18 cellular contexts compared by ENCODE assay signal in genomic region chr2:28257182-28257581, GRCh38.
A peak's percentile ranks its signal among the peaks of the same experiment; 100 is the strongest.
DNase-seq lines count a peak whose midpoint lies in the region; ATAC-seq and TF ChIP-seq lines count a peak whose summit lies in the region.
"Had no signal": no experiment of that assay in that cellular context is flagged by ENCODE, and none has a peak within 500 bp of the region (broad histone marks: within the 10 kb centered on the region; RNA-seq: fewer than 3 reads in every experiment).

No MANE protein-coding gene starts in this region.

- no peaks in the 10 kb centered on the region for H3K27me3 Mint-ChIP-seq in activated CD4-positive, alpha-beta T cell treated with anti-CD3 and anti-CD28 coated beads, Interleukin-2, amount 10 ng/mL, durations not matched to agents 7 days and 5 days
- H3K27me3 Mint-ChIP-seq in activated naive CD8-positive, alpha-beta T cell treated with anti-CD3 and anti-CD28 coated beads, Interleukin-2, amount 10 ng/mL, durations not matched to agents 7 days and 5 days = no peaks in the 10 kb centered on the region
- no peaks in the 10 kb centered on the region for H3K27me3 Mint-ChIP-seq in activated naive CD8-positive, alpha-beta T cell treated with anti-CD3 and anti-CD28 coated beads, Interleukin-2, amount 50 U/mL, for 24 hours
- no peaks in the 10 kb centered on the region for H3K27me3 Mint-ChIP-seq in activated T-helper 2 cell treated with anti-CD3 and anti-CD28 coated beads, Interferon-gamma antibody, Interleukin-2, Interleukin-4, amounts not matched to agents 10 μg/mL and 5 μg/mL and 100 μg/mL, durations not matched to agents 14 hours and 24 hours and 36 hours (ENCODE audit: low read depth)
- H3K27me3 Mint-ChIP-seq: CD4-positive, alpha-beta T cell; IgD-negative memory B cell had no signal

- peak overlapping the region; percentile 54 for H3K27ac Mint-ChIP-seq in activated CD4-positive, alpha-beta T cell treated with anti-CD3 and anti-CD28 coated beads, Interleukin-2, amount 10 ng/mL, durations not matched to agents 7 days and 5 days
- peak overlapping the region; percentile 58 for H3K27ac Mint-ChIP-seq in activated naive CD8-positive, alpha-beta T cell treated with anti-CD3 and anti-CD28 coated beads, Interleukin-2, amount 10 ng/mL, durations not matched to agents 7 days and 5 days
- no peak overlapping the region for H3K27ac Mint-ChIP-seq in activated naive CD8-positive, alpha-beta T cell treated with anti-CD3 and anti-CD28 coated beads, Interleukin-2, amount 50 U/mL, for 24 hours
- peak overlapping the region; percentile 24 for H3K27ac Mint-ChIP-seq in activated T-helper 2 cell treated with anti-CD3 and anti-CD28 coated beads, Interferon-gamma antibody, Interleukin-2, Interleukin-4, amounts not matched to agents 10 μg/mL and 5 μg/mL and 100 μg/mL, durations not matched to agents 14 hours and 24 hours and 36 hours
- H3K27ac Mint-ChIP-seq: CD4-positive, alpha-beta T cell; IgD-negative memory B cell had no signal

- POLR2A ChIA-PET in activated CD4-positive, alpha-beta T cell treated with anti-CD3 and anti-CD28 coated beads, Interleukin-2, amount 10 ng/mL, durations not matched to agents 7 days and 5 days (lab: Charles Lee) = no interaction called here
- POLR2A ChIA-PET in activated naive CD8-positive, alpha-beta T cell treated with anti-CD3 and anti-CD28 coated beads, Interleukin-2, amount 10 ng/mL, durations not matched to agents 7 days and 5 days (lab: Charles Lee) = no interaction called here
- POLR2A ChIA-PET in HEK293T (lab: Yijun Ruan, JAX) = no interaction called here

- peaks cover 28% of the 10 kb centered on the region for H3K4me1 Mint-ChIP-seq in activated CD4-positive, alpha-beta T cell treated with anti-CD3 and anti-CD28 coated beads, Interleukin-2, amount 10 ng/mL, durations not matched to agents 7 days and 5 days
- peaks cover 24% of the 10 kb centered on the region for H3K4me1 Mint-ChIP-seq in activated naive CD8-positive, alpha-beta T cell treated with anti-CD3 and anti-CD28 coated beads, Interleukin-2, amount 10 ng/mL, durations not matched to agents 7 days and 5 days
- H3K4me1 Mint-ChIP-seq in activated naive CD8-positive, alpha-beta T cell treated with anti-CD3 and anti-CD28 coated beads, Interleukin-2, amount 50 U/mL, for 24 hours = peaks cover 11% of the 10 kb centered on the region
- H3K4me1 Mint-ChIP-seq in activated T-helper 2 cell treated with anti-CD3 and anti-CD28 coated beads, Interferon-gamma antibody, Interleukin-2, Interleukin-4, amounts not matched to agents 10 μg/mL and 5 μg/mL and 100 μg/mL, durations not matched to agents 14 hours and 24 hours and 36 hours (ENCODE audit: low read depth) = peaks cover 21% of the 10 kb centered on the region
- H3K4me1 Mint-ChIP-seq: H9 had no signal

- no peak overlapping the region for H3K4me3 Mint-ChIP-seq in activated CD4-positive, alpha-beta T cell treated with anti-CD3 and anti-CD28 coated beads, Interleukin-2, amount 10 ng/mL, durations not matched to agents 7 days and 5 days
- H3K4me3 Mint-ChIP-seq in activated naive CD8-positive, alpha-beta T cell treated with anti-CD3 and anti-CD28 coated beads, Interleukin-2, amount 10 ng/mL, durations not matched to agents 7 days and 5 days = no peak overlapping the region
- H3K4me3 Mint-ChIP-seq in activated naive CD8-positive, alpha-beta T cell treated with anti-CD3 and anti-CD28 coated beads, Interleukin-2, amount 50 U/mL, for 24 hours = no peak overlapping the region
- no peak overlapping the region for H3K4me3 Mint-ChIP-seq in activated T-helper 2 cell treated with anti-CD3 and anti-CD28 coated beads, Interferon-gamma antibody, Interleukin-2, Interleukin-4, amounts not matched to agents 10 μg/mL and 5 μg/mL and 100 μg/mL, durations not matched to agents 14 hours and 24 hours and 36 hours (ENCODE audit: low read depth)
- H3K4me3 Mint-ChIP-seq: CD4-positive, alpha-beta T cell; H9; IgD-negative memory B cell had no signal

- CTCF ChIA-PET in activated CD4-positive, alpha-beta T cell treated with anti-CD3 and anti-CD28 coated beads, Interleukin-2, amount 10 ng/mL, durations not matched to agents 7 days and 5 days (lab: Charles Lee) = no interaction called here
- CTCF ChIA-PET in HEK293T (lab: Yijun Ruan, JAX) = interaction anchor here (0.7 kb wide), 1 partner anchor 37 kb away, joined by 4 read pairs; no protein-coding TSS in a partner anchor

- DNase-seq in activated CD4-positive, alpha-beta T cell treated with anti-CD3 and anti-CD28 coated beads, Interleukin-2, amount 10 ng/mL, durations not matched to agents 7 days and 5 days = no peak
- DNase-seq in activated CD4-positive, alpha-beta T cell treated with anti-CD3 and anti-CD28 coated beads for 4 hours = no peak
- DNase-seq in activated naive CD8-positive, alpha-beta T cell treated with anti-CD3 and anti-CD28 coated beads, Interleukin-2, amount 10 ng/mL, durations not matched to agents 7 days and 5 days = no peak
- DNase-seq in activated naive CD8-positive, alpha-beta T cell treated with anti-CD3 and anti-CD28 coated beads, Interleukin-2, amount 50 U/mL, for 24 hours = no peak
- no peak for DNase-seq in activated T-helper 2 cell treated with anti-CD3 and anti-CD28 coated beads, Interferon-gamma antibody, Interleukin-2, Interleukin-4, amounts not matched to agents 10 μg/mL and 5 μg/mL and 100 μg/mL, durations not matched to agents 14 hours and 24 hours and 36 hours (ENCODE audit: low spot score)
- DNase-seq in epidermal melanocyte (ENCODE audit: insufficient read length, low spot score) (no peak), HEK293T (ENCODE audit: extremely low spot score) (no peak), glomerular visceral epithelial cell (ENCODE audit: extremely low spot score) (no peak)
- DNase-seq: AML-193; CD4-positive, alpha-beta T cell; DMS 273 treated with DMSO at 0.1 percent for 48 hours; DMS53; DND-41; EL; H9 had no signal

- intact Hi-C loops in activated T-helper 2 cell treated with anti-CD3 and anti-CD28 coated beads, Interferon-gamma antibody, Interleukin-2, Interleukin-4, amounts not matched to agents 10 μg/mL and 5 μg/mL and 100 μg/mL, durations not matched to agents 14 hours and 24 hours and 36 hours (cut with micrococcal nuclease) = no loop called here

- H3K36me3 Mint-ChIP-seq in activated CD4-positive, alpha-beta T cell treated with anti-CD3 and anti-CD28 coated beads, Interleukin-2, amount 10 ng/mL, durations not matched to agents 7 days and 5 days (ENCODE audit: low read depth) = peaks cover 21% of the 10 kb centered on the region
- peaks cover 27% of the 10 kb centered on the region for H3K36me3 Mint-ChIP-seq in activated naive CD8-positive, alpha-beta T cell treated with anti-CD3 and anti-CD28 coated beads, Interleukin-2, amount 10 ng/mL, durations not matched to agents 7 days and 5 days
- peaks cover 1% of the 10 kb centered on the region for H3K36me3 Mint-ChIP-seq in activated naive CD8-positive, alpha-beta T cell treated with anti-CD3 and anti-CD28 coated beads, Interleukin-2, amount 50 U/mL, for 24 hours (ENCODE audit: low read depth)
- H3K36me3 Mint-ChIP-seq in activated T-helper 2 cell treated with anti-CD3 and anti-CD28 coated beads, Interferon-gamma antibody, Interleukin-2, Interleukin-4, amounts not matched to agents 10 μg/mL and 5 μg/mL and 100 μg/mL, durations not matched to agents 14 hours and 24 hours and 36 hours (ENCODE audit: low read depth) = peaks cover 30% of the 10 kb centered on the region

- ATAC-seq in activated naive CD8-positive, alpha-beta T cell treated with anti-CD3 and anti-CD28 coated beads, Interleukin-2, amount 10 ng/mL, durations not matched to agents 7 days and 5 days (ENCODE audit: low read depth) = no peak
- no peak for ATAC-seq in activated naive CD8-positive, alpha-beta T cell treated with anti-CD3 and anti-CD28 coated beads, Interleukin-2, amount 50 U/mL, for 24 hours
- ATAC-seq: A549, HepG2 had no signal

- H3K9me3 Mint-ChIP-seq in activated CD4-positive, alpha-beta T cell treated with anti-CD3 and anti-CD28 coated beads, Interleukin-2, amount 10 ng/mL, durations not matched to agents 7 days and 5 days = peaks cover 2% of the 10 kb centered on the region
- no peaks in the 10 kb centered on the region for H3K9me3 Mint-ChIP-seq in activated naive CD8-positive, alpha-beta T cell treated with anti-CD3 and anti-CD28 coated beads, Interleukin-2, amount 10 ng/mL, durations not matched to agents 7 days and 5 days
- H3K9me3 Mint-ChIP-seq in activated naive CD8-positive, alpha-beta T cell treated with anti-CD3 and anti-CD28 coated beads, Interleukin-2, amount 50 U/mL, for 24 hours = no peaks in the 10 kb centered on the region
- no peaks in the 10 kb centered on the region for H3K9me3 Mint-ChIP-seq in activated T-helper 2 cell treated with anti-CD3 and anti-CD28 coated beads, Interferon-gamma antibody, Interleukin-2, Interleukin-4, amounts not matched to agents 10 μg/mL and 5 μg/mL and 100 μg/mL, durations not matched to agents 14 hours and 24 hours and 36 hours
- H3K9me3 Mint-ChIP-seq: CD4-positive, alpha-beta T cell; IgD-negative memory B cell had no signal

TF ChIP-seq in HEK293T, 16 proteins besides CTCF, POLR2A, EP300 and RAD21:
- TF ChIP-seq BHLHE40 (IDR thresholded peaks at IDR 0.05; ENCODE audit: borderline replicate concordance) (no peak), SP1 (IDR thresholded peaks at IDR 0.05) (no peak), L3MBTL2 (conservative IDR thresholded peaks at IDR 0.05) (no peak), FOXM1 (IDR thresholded peaks at IDR 0.05; ENCODE audit: borderline replicate concordance) (no peak), FOXK2 (IDR thresholded peaks at IDR 0.05) (no peak), NFRKB (IDR thresholded peaks at IDR 0.05) (no peak), LEF1 (IDR thresholded peaks at IDR 0.05; ENCODE audit: borderline replicate concordance) (no peak), TARDBP (IDR thresholded peaks at IDR 0.05) (no peak), FOXA1 (IDR thresholded peaks at IDR 0.05) (no peak), ELF4 (IDR thresholded peaks at IDR 0.05) (no peak), CTBP1 (IDR thresholded peaks at IDR 0.05; ENCODE audit: borderline replicate concordance) (no peak), ZNF384 (IDR thresholded peaks at IDR 0.05) (no peak), ARNT (IDR thresholded peaks at IDR 0.05) (no peak), SUZ12 (IDR thresholded peaks at IDR 0.05) (no peak), HDGF (IDR thresholded peaks at IDR 0.05; ENCODE audit: borderline replicate concordance) (no peak)
- TF ChIP-seq, protein P1, sequence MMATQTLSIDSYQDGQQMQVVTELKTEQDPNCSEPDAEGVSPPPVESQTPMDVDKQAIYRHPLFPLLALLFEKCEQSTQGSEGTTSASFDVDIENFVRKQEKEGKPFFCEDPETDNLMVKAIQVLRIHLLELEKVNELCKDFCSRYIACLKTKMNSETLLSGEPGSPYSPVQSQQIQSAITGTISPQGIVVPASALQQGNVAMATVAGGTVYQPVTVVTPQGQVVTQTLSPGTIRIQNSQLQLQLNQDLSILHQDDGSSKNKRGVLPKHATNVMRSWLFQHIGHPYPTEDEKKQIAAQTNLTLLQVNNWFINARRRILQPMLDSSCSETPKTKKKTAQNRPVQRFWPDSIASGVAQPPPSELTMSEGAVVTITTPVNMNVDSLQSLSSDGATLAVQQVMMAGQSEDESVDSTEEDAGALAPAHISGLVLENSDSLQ (IDR thresholded peaks at IDR 0.05) = no peak
